In genomic region chr2:118459425-118459824, GRCh38 we compare ENCODE assay signal across 20 cellular contexts.
DNase-seq lines count a peak whose midpoint lies in the region; ATAC-seq, FAIRE-seq and TF ChIP-seq lines count a peak whose summit lies in the region.
"Had no signal": no experiment of that assay in that cellular context is flagged by ENCODE, and none has a peak within 500 bp of the region (broad histone marks: within the 10 kb centered on the region; RNA-seq: fewer than 3 reads in every experiment).

No MANE protein-coding gene starts in this region.

- dilution Hi-C loops in keratinocyte (cut with MboI; ENCODE audit: extremely low pct_ligation_motif_present, low sequenced_read_pairs) = no loop called here

- H3K4me2 ChIP-seq in keratinocyte (ENCODE audit: control insufficient read depth, extremely low read depth, insufficient read depth, low read depth, low read length) (no peak overlapping the region), neuronal stem cell (ENCODE audit: insufficient read depth, low read length, poor library complexity, severe bottlenecking) (no peak overlapping the region)
- H3K4me2 ChIP-seq: A549 had no signal

- no peak overlapping the region for H3K27ac ChIP-seq in C4-2B
- H3K27ac ChIP-seq in keratinocyte (ENCODE audit: control insufficient read depth, insufficient read depth, low read length) = no peak overlapping the region
- no peak overlapping the region for H3K27ac ChIP-seq in neuronal stem cell (replicated peaks; ENCODE audit: low read length)
- H3K27ac ChIP-seq: A549 had no signal

- H3K9me1 ChIP-seq in keratinocyte (ENCODE audit: control insufficient read depth, extremely low read depth, insufficient read depth, low read length) = no peaks in the 10 kb centered on the region

- no peaks in the 10 kb centered on the region for H3K4me1 ChIP-seq in keratinocyte (ENCODE audit: control insufficient read depth, extremely low read depth, insufficient read depth, low read length)
- H3K4me1 ChIP-seq in neuronal stem cell (ENCODE audit: control insufficient read depth in 2 of 2, insufficient read depth in 1 of 2, low read depth in 1 of 2, low read length in 2 of 2) = no peaks in the 10 kb centered on the region
- H3K4me1 ChIP-seq: A549 had no signal

- H3K36me3 ChIP-seq in keratinocyte (ENCODE audit: control insufficient read depth in 2 of 2, extremely low read depth in 1 of 2, insufficient read depth in 2 of 2, low read length in 2 of 2) (no peaks in the 10 kb centered on the region), neuronal stem cell (replicated peaks in 1 of 2; ENCODE audit: control insufficient read depth in 2 of 2, insufficient read depth in 2 of 2, low read length in 2 of 2) (no peaks in the 10 kb centered on the region)

- H2BK15ac ChIP-seq in neuronal stem cell (ENCODE audit: low read length) = no peak overlapping the region

- no peak overlapping the region for H2AFZ ChIP-seq in keratinocyte (ENCODE audit: control insufficient read depth, low read length)
- no peak overlapping the region for H2AFZ ChIP-seq in neuronal stem cell (ENCODE audit: low read length)

- H3K9me3 ChIP-seq in keratinocyte (ENCODE audit: control insufficient read depth, low read depth, low read length) = no peaks in the 10 kb centered on the region
- no peaks in the 10 kb centered on the region for H3K9me3 ChIP-seq in neuronal stem cell (replicated peaks in 1 of 2; ENCODE audit: control insufficient read depth in 2 of 2, insufficient read depth in 1 of 2, low read depth in 1 of 2, low read length in 2 of 2)
- H3K9me3 ChIP-seq: A549 had no signal

- ATAC-seq in HG03280 (IDR thresholded peaks at IDR 0.05; ENCODE audit: unreplicated experiment) = no peak
- ATAC-seq: A549 had no signal

- H3K23ac ChIP-seq in neuronal stem cell (ENCODE audit: low read depth, low read length, poor library complexity) = no peak overlapping the region

- H2BK12ac ChIP-seq in neuronal stem cell (ENCODE audit: low read length) = no peak overlapping the region

- H3K9ac ChIP-seq in keratinocyte (ENCODE audit: control insufficient read depth, extremely low read depth, insufficient read depth, low read length) (no peak overlapping the region), neuronal stem cell (ENCODE audit: low read depth, low read length, poor library complexity) (no peak overlapping the region)

- H3K79me2 ChIP-seq in keratinocyte (ENCODE audit: control insufficient read depth, insufficient read depth, low read length) = no peaks in the 10 kb centered on the region

- H3K27me3 ChIP-seq in keratinocyte (ENCODE audit: control insufficient read depth, extremely low read depth, insufficient read depth, low read length) = no peaks in the 10 kb centered on the region
- no peaks in the 10 kb centered on the region for H3K27me3 ChIP-seq in neuronal stem cell (ENCODE audit: control insufficient read depth in 3 of 3, insufficient read depth in 3 of 3, low read depth in 1 of 3, low read length in 3 of 3)

- no peak overlapping the region for H3K18ac ChIP-seq in neuronal stem cell (ENCODE audit: low read length)

- no CpG with 5 or more reads among the region's 1 CpG for WGBS in neuronal stem cell (ENCODE audit: extremely low coverage in 2 of 2, insufficient read length in 2 of 2, insufficient replicate concordance in 1 of 2), 2 donors

- H3K4me3 ChIP-seq in Jurkat, Clone E6-1 (ENCODE audit: low read length) = no peak overlapping the region
- H3K4me3 ChIP-seq in keratinocyte (ENCODE audit: control insufficient read depth in 2 of 3, extremely low read depth in 1 of 3, insufficient read depth in 2 of 3, low read depth in 1 of 3, low read length in 3 of 3) (no peak overlapping the region), neuronal stem cell (ENCODE audit: low read length in 2 of 2) (no peak overlapping the region)
- H3K4me3 ChIP-seq: A549 had no signal

- H4K20me1 ChIP-seq in keratinocyte (ENCODE audit: control insufficient read depth, extremely low read depth, insufficient read depth, low read length) = no peaks in the 10 kb centered on the region

- TF ChIP-seq CTCF in C4-2B (conservative IDR thresholded peaks at IDR 0.05) (peak; percentile 11), keratinocyte (optimal IDR thresholded peaks at IDR 0.05 in 1 of 3, IDR thresholded peaks at IDR 0.05 in 1 of 3, conservative IDR thresholded peaks at IDR 0.05 in 1 of 3; ENCODE audit: extremely low read depth in 1 of 3, insufficient read depth in 2 of 3, low read length in 3 of 3) (peak in 2 of 3 experiments; percentile 2 to 20)

- no peak overlapping the region for H4K8ac ChIP-seq in neuronal stem cell (ENCODE audit: low read depth, low read length)

- no peaks in the 10 kb centered on the region for H3K79me1 ChIP-seq in neuronal stem cell (ENCODE audit: low read depth, low read length)

- H2AK5ac ChIP-seq in neuronal stem cell (ENCODE audit: low read depth, low read length) = no peak overlapping the region

- no peak overlapping the region for H2BK120ac ChIP-seq in neuronal stem cell (ENCODE audit: low read depth, low read length)

- H2BK5ac ChIP-seq in neuronal stem cell (ENCODE audit: low read length) = no peak overlapping the region

- DNase-seq in Jurkat, Clone E6-1 (ENCODE audit: low read depth, low spot score) = peak; percentile 3
- peak; percentile 3 for DNase-seq in SK-MEL-5 (ENCODE audit: low read depth, low spot score)
- DNase-seq in keratinocyte (ENCODE audit: low read depth, low spot score) = no peak
- no peak for DNase-seq in urothelium cell line (ENCODE audit: low spot score)
- no peak for DNase-seq in neuronal stem cell (ENCODE audit: low spot score)
- DNase-seq in A172 (ENCODE audit: low spot score) = no peak
- DNase-seq: C1 segment of cervical spinal cord, COR-L47, DMS153, NCI-H1436, NCI-H2029 treated with DMSO at 0.1 percent for 48 hours, NCI-H2171 treated with DMSO at 0.1 percent for 48 hours, NCI-H510A, NCI-H774, Right ventricle myocardium superior had no signal

- no peak overlapping the region for H3K4ac ChIP-seq in neuronal stem cell (ENCODE audit: low read length)

- FAIRE-seq in keratinocyte (lab: Jason Lieb, UNC) (no peak), urothelium cell line (lab: Jason Lieb, UNC) (no peak)
- FAIRE-seq: A549, H54, RCC 7860 had no signal

- no peak overlapping the region for H4K91ac ChIP-seq in neuronal stem cell (ENCODE audit: low read depth, low read length, poor library complexity)

- in situ Hi-C loops in SK-MEL-5 (cut with HindIII; ENCODE audit: low pct_unique_long_range_greater_than_20kb, low sequenced_read_pairs) = no loop called here

- no peak overlapping the region for H3K14ac ChIP-seq in neuronal stem cell (ENCODE audit: low read length)

Comparison
In these comparisons a context has a peak if more than half of its experiments do, and no peak if none do; other contexts are left out.
1. DNase-seq: peak in Jurkat, Clone E6-1 (single experiment) and SK-MEL-5 (single experiment); none in keratinocyte (single experiment), urothelium cell line (single experiment), neuronal stem cell (single experiment) and A172 (single experiment).